Comparison of ENCODE assay signal across 17 cellular contexts in genomic region chr2:2530334-2530733, GRCh38.
"Had no signal": no experiment of that assay in that cellular context is flagged by ENCODE, and none has a peak within 500 bp of the region (broad histone marks: within the 10 kb centered on the region; RNA-seq: fewer than 3 reads in every experiment).

No MANE protein-coding gene starts in this region.

- H3K4me3 ChIP-seq: colonic mucosa, esophagus muscularis mucosa, hepatocyte, left lung, tibial artery, vagina had no signal

- H3K36me3 ChIP-seq: colonic mucosa, esophagus muscularis mucosa, left lung, tibial artery, vagina had no signal

- H3K9me3 ChIP-seq: colonic mucosa, esophagus muscularis mucosa, left lung, tibial artery, vagina had no signal

- H3K79me2 ChIP-seq: hepatocyte had no signal

- H3K4me1 ChIP-seq: colonic mucosa, esophagus muscularis mucosa, left lung, tibial artery, vagina had no signal

- DNase-seq: activated CD4-positive, alpha-beta T cell treated with anti-CD3 and anti-CD28 coated beads for 4 hours; activated CD8-positive, alpha-beta T cell treated with anti-CD3 and anti-CD28 coated beads for 36 hours; activated effector memory CD4-positive, alpha-beta T cell treated with anti-CD3 and anti-CD28 coated beads, Interleukin-2, amount 50 U/mL, for 16 hours; activated T-cell treated with anti-CD3 and anti-CD28 coated beads, Interleukin-2, amount 50 U/mL, for 4 hours; amniotic stem cell; colonic mucosa; left lung; mammary epithelial cell; naive thymus-derived CD8-positive, alpha-beta T cell; retina; stimulated activated CD4-positive, alpha-beta T cell treated with anti-CD3 and anti-CD28 coated beads, Interleukin-2, amount 100 ng/mL, for 48 hours; stimulated activated naive B cell treated with anti-CD40 and anti-IgM and Interleukin-4, amounts not matched to agents 10 μg/mL and 1 μg/mL and 100 μg/mL, for 72 hours; tibial artery had no signal

- H3K27ac ChIP-seq: colonic mucosa, esophagus muscularis mucosa, hepatocyte, left lung, tibial artery, vagina had no signal

- FAIRE-seq: keratinocyte had no signal

- H3K27me3 ChIP-seq: colonic mucosa, esophagus muscularis mucosa, hepatocyte, left lung, tibial artery, vagina had no signal

- H3K4me2 ChIP-seq: hepatocyte had no signal

- ATAC-seq: activated CD8-positive, alpha-beta T cell treated with anti-CD3 and anti-CD28 coated beads for 36 hours; activated T-cell treated with anti-CD3 and anti-CD28 coated beads, Interleukin-2, amount 50 U/mL, for 4 hours; left lung; naive thymus-derived CD8-positive, alpha-beta T cell; stimulated activated naive B cell treated with anti-CD40 and anti-IgM and Interleukin-4, amounts not matched to agents 10 μg/mL and 1 μg/mL and 100 μg/mL, for 72 hours had no signal

- H2AFZ ChIP-seq: hepatocyte had no signal
